19 cellular contexts compared by ENCODE assay signal in genomic region chr7:146375155-146375554, GRCh38.
DNase-seq lines count a peak whose midpoint lies in the region; ATAC-seq and TF ChIP-seq lines count a peak whose summit lies in the region.
"Had no signal": no experiment of that assay in that cellular context is flagged by ENCODE, and none has a peak within 500 bp of the region (broad histone marks: within the 10 kb centered on the region; RNA-seq: fewer than 3 reads in every experiment).

No MANE protein-coding gene starts in this region.

- H3K4me1 ChIP-seq in SJCRH30 = no peaks in the 10 kb centered on the region; the same call in 1 of the 2 replicates
- H3K4me1 ChIP-seq in neural progenitor cell = peaks cover 12% of the 10 kb centered on the region
- H3K4me1 ChIP-seq: testis, vagina had no signal

- H3K27ac Mint-ChIP-seq in neural progenitor cell = peak overlapping the region; percentile 19
- H3K27ac Mint-ChIP-seq in activated CD4-positive, alpha-beta T cell treated with anti-CD3 and anti-CD28 coated beads for 36 hours = no peak overlapping the region
- H3K27ac Mint-ChIP-seq: CD4-positive, alpha-beta T cell; stimulated activated effector memory CD8-positive, alpha-beta T cell treated with anti-CD3 and anti-CD28 coated beads, Interleukin-12 subunit alpha, Interleukin-12 subunit beta, amount 100 ng/mL, for 72 hours had no signal

- H2AFZ ChIP-seq in neural progenitor cell (replicated peaks) = no peak overlapping the region

- no peaks in the 10 kb centered on the region for H3K9me3 ChIP-seq in MG63
- H3K9me3 ChIP-seq in SJCRH30 (replicated peaks) = no peaks in the 10 kb centered on the region
- H3K9me3 ChIP-seq in neural progenitor cell (ENCODE audit: low read depth) = no peaks in the 10 kb centered on the region
- H3K9me3 ChIP-seq: neutrophil, testis, vagina had no signal

- H3K4me3 Mint-ChIP-seq in neural progenitor cell = peak overlapping the region; percentile 49
- no peak overlapping the region for H3K4me3 Mint-ChIP-seq in activated CD4-positive, alpha-beta T cell treated with anti-CD3 and anti-CD28 coated beads for 36 hours
- H3K4me3 Mint-ChIP-seq: CD4-positive, alpha-beta T cell; stimulated activated effector memory CD8-positive, alpha-beta T cell treated with anti-CD3 and anti-CD28 coated beads, Interleukin-12 subunit alpha, Interleukin-12 subunit beta, amount 100 ng/mL, for 72 hours had no signal

- no peak overlapping the region for H3K9ac ChIP-seq in neural progenitor cell

- POLR2A ChIA-PET in activated CD4-positive, alpha-beta T cell treated with anti-CD3 and anti-CD28 coated beads for 36 hours (lab: Charles Lee) = no interaction called here

- ATAC-seq in activated CD4-positive, alpha-beta T cell treated with anti-CD3 and anti-CD28 coated beads for 36 hours = no peak
- no peak for ATAC-seq in GM21825 (IDR thresholded peaks at IDR 0.05; ENCODE audit: unreplicated experiment)
- ATAC-seq: stimulated activated effector memory CD8-positive, alpha-beta T cell treated with anti-CD3 and anti-CD28 coated beads, Interleukin-12 subunit alpha, Interleukin-12 subunit beta, amount 100 ng/mL, for 72 hours had no signal

- peaks cover 24% of the 10 kb centered on the region for H3K4me1 Mint-ChIP-seq in neural progenitor cell
- H3K4me1 Mint-ChIP-seq in activated CD4-positive, alpha-beta T cell treated with anti-CD3 and anti-CD28 coated beads for 36 hours = no peaks in the 10 kb centered on the region
- H3K4me1 Mint-ChIP-seq: stimulated activated effector memory CD8-positive, alpha-beta T cell treated with anti-CD3 and anti-CD28 coated beads, Interleukin-12 subunit alpha, Interleukin-12 subunit beta, amount 100 ng/mL, for 72 hours had no signal

- H3K36me3 ChIP-seq in MG63 (no peaks in the 10 kb centered on the region), SJCRH30 (no peaks in the 10 kb centered on the region), neural progenitor cell (no peaks in the 10 kb centered on the region)
- H3K36me3 ChIP-seq: neutrophil, vagina had no signal

- H3K36me3 Mint-ChIP-seq in neural progenitor cell = no peaks in the 10 kb centered on the region
- H3K36me3 Mint-ChIP-seq in activated CD4-positive, alpha-beta T cell treated with anti-CD3 and anti-CD28 coated beads for 36 hours (ENCODE audit: low read depth) = no peaks in the 10 kb centered on the region
- H3K36me3 Mint-ChIP-seq: stimulated activated effector memory CD8-positive, alpha-beta T cell treated with anti-CD3 and anti-CD28 coated beads, Interleukin-12 subunit alpha, Interleukin-12 subunit beta, amount 100 ng/mL, for 72 hours had no signal

- peaks cover 6% of the 10 kb centered on the region for H3K9me3 Mint-ChIP-seq in neural progenitor cell
- peaks cover 8% of the 10 kb centered on the region for H3K9me3 Mint-ChIP-seq in activated CD4-positive, alpha-beta T cell treated with anti-CD3 and anti-CD28 coated beads for 36 hours (ENCODE audit: low read depth)

- CTCF ChIA-PET in activated CD4-positive, alpha-beta T cell treated with anti-CD3 and anti-CD28 coated beads for 36 hours (lab: Charles Lee) = interaction anchor here (0.9 kb wide), 1 partner anchor 8 kb away, joined by 3 read pairs; no protein-coding TSS in a partner anchor

- H3K4me2 ChIP-seq in neural progenitor cell = no peak overlapping the region

- H3K27me3 ChIP-seq in MG63 = no peaks in the 10 kb centered on the region
- H3K27me3 ChIP-seq in SJCRH30 = peaks cover 6% of the 10 kb centered on the region; the same call in 1 of the 2 replicates
- H3K27me3 ChIP-seq in neural progenitor cell = no peaks in the 10 kb centered on the region
- H3K27me3 ChIP-seq: neutrophil, testis, vagina had no signal

- H3F3A ChIP-seq in neural progenitor cell (ENCODE audit: low read depth) = no peaks in the 10 kb centered on the region

- DNase-seq in MG63 (peak; percentile 0), NCI-H446 (lab: John Stamatoyannopoulos, UW) (peak; percentile 13 to 66), SJCRH30 (peak; percentile 37 to 67), neural progenitor cell (ENCODE audit: low spot score) (peak; percentile 35), cardiac septum (ENCODE audit: low spot score) (no peak)
- DNase-seq in activated CD4-positive, alpha-beta T cell treated with anti-CD3 and anti-CD28 coated beads for 36 hours = no peak
- DNase-seq: activated T-cell treated with anti-CD3 and anti-CD28 coated beads, Interleukin-2, amount 50 U/mL, for 1 hour; CD4-positive, alpha-beta T cell; dermis blood vessel endothelial cell; GF-D8; mammary epithelial cell; small intestine; stimulated activated CD4-positive, alpha-beta T cell treated with anti-CD3 and anti-CD28 coated beads, Interleukin-2, amount 100 ng/mL, for 24 hours; T1000; testis had no signal

- H3K4me3 ChIP-seq in MG63 = no peak overlapping the region
- H3K4me3 ChIP-seq in SJCRH30 = no peak overlapping the region
- H3K4me3 ChIP-seq in neural progenitor cell = no peak overlapping the region
- H3K4me3 ChIP-seq: testis, vagina had no signal

- H3K79me2 ChIP-seq in neural progenitor cell (ENCODE audit: low read depth) = no peaks in the 10 kb centered on the region

- no peaks in the 10 kb centered on the region for H3K27me3 Mint-ChIP-seq in neural progenitor cell (ENCODE audit: insufficient read depth, low read depth)
- H3K27me3 Mint-ChIP-seq in activated CD4-positive, alpha-beta T cell treated with anti-CD3 and anti-CD28 coated beads for 36 hours = no peaks in the 10 kb centered on the region
- H3K27me3 Mint-ChIP-seq: CD4-positive, alpha-beta T cell had no signal

- no peak overlapping the region for H3K27ac ChIP-seq in SJCRH30
- no peak overlapping the region for H3K27ac ChIP-seq in neural progenitor cell
- H3K27ac ChIP-seq: neutrophil, testis, vagina had no signal

- no peak for TF ChIP-seq CTCF in neural progenitor cell (IDR thresholded peaks at IDR 0.05)

- intact Hi-C loops in activated CD4-positive, alpha-beta T cell treated with anti-CD3 and anti-CD28 coated beads for 36 hours (cut with DNase I, micrococcal nuclease) = no loop called here
- intact Hi-C loops in cardiac septum (cut with DNase I) = no loop called here

- no peaks in the 10 kb centered on the region for H4K20me1 ChIP-seq in neural progenitor cell (ENCODE audit: low read depth)

Comparison
In these comparisons a context has a peak if more than half of its experiments do, and no peak if none do; other contexts are left out.
1. DNase-seq: peak in MG63 (single experiment), NCI-H446 (2 of 2), SJCRH30 (2 of 2) and neural progenitor cell (single experiment); none in activated CD4-positive, alpha-beta T cell treated with anti-CD3 and anti-CD28 coated beads for 36 hours (single experiment) and cardiac septum (single experiment).